In genomic region chr14:81269979-81270375, GRCh38 we compare ENCODE assay signal across 12 cellular contexts. TPM values are rescaled to one million over a fixed set of nuclear protein-coding genes. Genes with fewer than 3 reads are reported as not detected.
A peak's percentile ranks its signal among the peaks of the same experiment; 100 is the strongest.
DNase-seq lines count a peak whose midpoint lies in the region; ATAC-seq and TF ChIP-seq lines count a peak whose summit lies in the region.
"Had no signal": no experiment of that assay in that cellular context is flagged by ENCODE, and none has a peak within 500 bp of the region (broad histone marks: within the 10 kb centered on the region; RNA-seq: fewer than 3 reads in every experiment).

No MANE protein-coding gene starts in this region.

- no peak for DNase-seq in OCI-LY7 (ENCODE audit: low spot score)
- no peak for DNase-seq in WERI-Rb-1
- DNase-seq in glutamatergic neuron, result no peak
- no peak for DNase-seq in psoas muscle
- DNase-seq in anterior cingulate cortex (lab: John Stamatoyannopoulos, UW), result no peak
- DNase-seq in NCI-H526 (lab: John Stamatoyannopoulos, UW), result no peak
- DNase-seq in KBM-7, result no peak
- DNase-seq: CD4-positive, alpha-beta T cell; GOT3; H9 had no signal

- peak overlapping the region; percentile 89 for H3K27ac Mint-ChIP-seq in glutamatergic neuron (ENCODE audit: unreplicated experiment)
- H3K27ac Mint-ChIP-seq: B cell; CD4-positive, alpha-beta T cell had no signal

- no peak overlapping the region for H3K4me2 ChIP-seq in OCI-LY7 (ENCODE audit: low read length)

- H3K4me3 ChIP-seq in OCI-LY7 (ENCODE audit: low read depth, low read length, poor library complexity, severe bottlenecking) (no peak overlapping the region), WERI-Rb-1 (ENCODE audit: low read depth, low read length) (no peak overlapping the region), psoas muscle (no peak overlapping the region)

- H3K9me3 Mint-ChIP-seq in glutamatergic neuron (ENCODE audit: unreplicated experiment), result peaks cover 4% of the 10 kb centered on the region
- H3K9me3 Mint-ChIP-seq: CD4-positive, alpha-beta T cell; H9 had no signal

- intact Hi-C loops in OCI-LY7 (cut with micrococcal nuclease; ENCODE audit: unreplicated experiment) (loop anchor here (1.0 kb wide), 2 partner anchors 183 to 194 kb away; no protein-coding TSS in a partner anchor), psoas muscle (cut with DNase I) (loop anchor here (1.0 to 5.0 kb wide), 3 partner anchors 48 to 183 kb away; partner anchors contain the start of gene GTF2A1 (in 1 of the 2))

- peaks cover 26% of the 10 kb centered on the region for H3K4me1 ChIP-seq in OCI-LY7 (ENCODE audit: insufficient read depth, low read length, poor library complexity, severe bottlenecking)
- H3K4me1 ChIP-seq in psoas muscle, result peaks cover 49% of the 10 kb centered on the region

- ATAC-seq in psoas muscle (peak in 3 of 4 donors; percentile 33 to 61 (median 59)), HG03521 (IDR thresholded peaks at IDR 0.05; ENCODE audit: unreplicated experiment) (no peak)

- 0 out of 2 replicates have a peak overlapping the region, but pooled peaks have one; percentile 2 for H2AFZ ChIP-seq in OCI-LY7 (ENCODE audit: low read length)

- CTCF ChIA-PET in OCI-LY7 (lab: Charles Lee; ENCODE audit: unreplicated experiment), result interaction anchor here (0.6 to 1.6 kb wide), 3 partner anchors 180 to 195 kb away, joined by 3 to 5 read pairs (median 4); no protein-coding TSS in a partner anchor

- H3K79me2 ChIP-seq in OCI-LY7 (ENCODE audit: insufficient read depth, low read depth, low read length), result no peaks in the 10 kb centered on the region

- H3K27me3 Mint-ChIP-seq in glutamatergic neuron (ENCODE audit: unreplicated experiment), result peaks cover 3% of the 10 kb centered on the region

- TF ChIP-seq CTCF in OCI-LY7 (conservative IDR thresholded peaks at IDR 0.05; ENCODE audit: low read length), result no peak
- TF ChIP-seq CTCF in WERI-Rb-1 (IDR thresholded peaks at IDR 0.05; ENCODE audit: low read depth, low read length), result no peak
- TF ChIP-seq CTCF in glutamatergic neuron (IDR thresholded peaks at IDR 0.05; ENCODE audit: partially characterized antibody, unreplicated experiment), result no peak
- no peak for TF ChIP-seq CTCF in psoas muscle (IDR thresholded peaks at IDR 0.05)

- H3K36me3 Mint-ChIP-seq in glutamatergic neuron (ENCODE audit: unreplicated experiment), result no peaks in the 10 kb centered on the region

- 45 to 50% (median 47%) methylated on average over 3 of the region's 3 CpGs for WGBS in psoas muscle, 3 donors

- H3K36me3 ChIP-seq in OCI-LY7 (ENCODE audit: insufficient read depth, low read length) (no peaks in the 10 kb centered on the region), WERI-Rb-1 (peaks cover 29% of the 10 kb centered on the region), psoas muscle (ENCODE audit: insufficient read depth in 1 of 2, low read depth in 1 of 2) (no peaks in the 10 kb centered on the region)

- H3K9me3 ChIP-seq in OCI-LY7 (ENCODE audit: low read length) (no peaks in the 10 kb centered on the region), WERI-Rb-1 (ENCODE audit: severe bottlenecking) (no peaks in the 10 kb centered on the region), psoas muscle (no peaks in the 10 kb centered on the region)

- no peak overlapping the region for H3K4me3 Mint-ChIP-seq in glutamatergic neuron (ENCODE audit: unreplicated experiment)
- H3K4me3 Mint-ChIP-seq: B cell; CD4-positive, alpha-beta T cell; H9 had no signal

- no TSS peak for BruUV-seq in OCI-LY7 (replicated peaks; lab: Mats Ljungman, UMichigan)

- H3K9me2 ChIP-seq in OCI-LY7 (ENCODE audit: insufficient read depth, low read length), result no peaks in the 10 kb centered on the region

- POLR2A ChIA-PET in OCI-LY7 (lab: Charles Lee), result interaction anchor here (1.1 to 1.2 kb wide), 2 partner anchors 10 to 186 kb away, joined by 3 to 4 read pairs; no protein-coding TSS in a partner anchor

- H3K27ac ChIP-seq in OCI-LY7 (ENCODE audit: low read depth, low read length, poor library complexity, severe bottlenecking), result no peak overlapping the region
- peak overlapping the region; percentile 11; the same call in 1 of the 2 replicates for H3K27ac ChIP-seq in WERI-Rb-1
- H3K27ac ChIP-seq in psoas muscle, result peak overlapping the region; percentile 67

- H3K27me3 ChIP-seq in WERI-Rb-1 (ENCODE audit: insufficient read depth, low read depth, severe bottlenecking) (no peaks in the 10 kb centered on the region), psoas muscle (ENCODE audit: insufficient read depth in 3 of 3, low read length in 2 of 3) (no peaks in the 10 kb centered on the region)

- in situ Hi-C loops in KBM-7 (cut with MboI; ENCODE audit: low pct_unique_long_range_greater_than_20kb, low sequenced_read_pairs), result loop anchor here (10.0 kb wide), 1 partner anchor 195 kb away; no protein-coding TSS in a partner anchor

- H3K4me1 Mint-ChIP-seq in glutamatergic neuron (ENCODE audit: low read depth, unreplicated experiment), result peaks cover 54% of the 10 kb centered on the region
- H3K4me1 Mint-ChIP-seq: B cell had no signal

- H4K20me1 ChIP-seq in OCI-LY7 (ENCODE audit: insufficient read depth, low read length), result no peaks in the 10 kb centered on the region

RNA-seq across cellular contexts. Expression of gene GTF2A1, which starts 49.2 kb away (rescaled TPM):
- 32.5 and 35.1 TPM in 2 replicates for total RNA-seq in OCI-LY7 (2014; rRNA removed; shearing (Covaris generic))
- 69.8 and 70.6 TPM in 2 replicates for total RNA-seq in OCI-LY7 (2022)
- 62.3 TPM for total RNA-seq in glutamatergic neuron (ENCODE audit: unreplicated experiment)
- total RNA-seq in psoas muscle, result 10 to 100 TPM; 25.5 to 45.1 (median 33.0) TPM
- polyA plus RNA-seq in psoas muscle, result 10 to 100 TPM in 1 of 3 donors, 1 to 10 TPM in 2; 8.1 to 25.3 (median 8.8) TPM
